In genomic region chr6:33571637-33572316, GRCh38 we compare ENCODE assay signal across 8 cellular contexts. TPM values are rescaled to one million over a fixed set of nuclear protein-coding genes. Genes with fewer than 3 reads are reported as not detected.
A peak's percentile ranks its signal among the peaks of the same experiment; 100 is the strongest.
DNase-seq lines count a peak whose midpoint lies in the region; ATAC-seq lines count a peak whose summit lies in the region.

No MANE protein-coding gene starts in this region.

- peaks cover 2% of the 10 kb centered on the region for H3K9me3 Mint-ChIP-seq in activated naive CD8-positive, alpha-beta T cell treated with anti-CD3 and anti-CD28 coated beads, Interleukin-2, amount 10 ng/mL, durations not matched to agents 7 days and 5 days
- H3K9me3 Mint-ChIP-seq in immature natural killer cell = no peaks in the 10 kb centered on the region

- peaks cover 3 to 32% (median 24%) of the 10 kb centered on the region in 5 donors for H3K36me3 ChIP-seq in subcutaneous abdominal adipose tissue (ENCODE audit: control insufficient read depth in 5 of 5, insufficient read depth in 5 of 5, low read length in 5 of 5)

- peak overlapping the region; percentile 72 for H3K27ac ChIP-seq in subcutaneous abdominal adipose tissue (ENCODE audit: low read depth, low read length)

- H3K36me3 Mint-ChIP-seq in activated naive CD8-positive, alpha-beta T cell treated with anti-CD3 and anti-CD28 coated beads, Interleukin-2, amount 10 ng/mL, durations not matched to agents 7 days and 5 days = peaks cover 32% of the 10 kb centered on the region
- H3K36me3 Mint-ChIP-seq in immature natural killer cell = peaks cover 4 to 25% (median 8%) of the 10 kb centered on the region in 3 donors

- DNase-seq in NCI-H146 (lab: John Stamatoyannopoulos, UW) (peak; percentile 58), NCI-H146 treated with DMSO at 0.1 percent for 48 hours (lab: John Stamatoyannopoulos, UW; ENCODE audit: unreplicated experiment) (no peak), immature natural killer cell (no peak), OCI-M2 (lab: John Stamatoyannopoulos, UW; ENCODE audit: unreplicated experiment) (no peak), NOMO-1 treated with DMSO at 0.1 percent for 48 hours (lab: John Stamatoyannopoulos, UW; ENCODE audit: unreplicated experiment) (no peak), NCI-H2171 treated with DMSO at 0.1 percent for 48 hours (lab: John Stamatoyannopoulos, UW) (no peak)
- no peak for DNase-seq in activated naive CD8-positive, alpha-beta T cell treated with anti-CD3 and anti-CD28 coated beads, Interleukin-2, amount 10 ng/mL, durations not matched to agents 7 days and 5 days

- peak overlapping the region; percentile 90 for H3K4me3 Mint-ChIP-seq in activated naive CD8-positive, alpha-beta T cell treated with anti-CD3 and anti-CD28 coated beads, Interleukin-2, amount 10 ng/mL, durations not matched to agents 7 days and 5 days
- peak overlapping the region; percentile 89 to 98 (median 92) for H3K4me3 Mint-ChIP-seq in immature natural killer cell

- H3K9me3 ChIP-seq in subcutaneous abdominal adipose tissue (ENCODE audit: control insufficient read depth in 5 of 5, low read length in 5 of 5) = no peaks in the 10 kb centered on the region

- H3K4me1 ChIP-seq in subcutaneous abdominal adipose tissue (ENCODE audit: control insufficient read depth in 5 of 5, insufficient read depth in 5 of 5, low read length in 5 of 5) = peaks cover 0 to 20% (median 13%) of the 10 kb centered on the region in 5 donors

- POLR2A ChIA-PET in activated naive CD8-positive, alpha-beta T cell treated with anti-CD3 and anti-CD28 coated beads, Interleukin-2, amount 10 ng/mL, durations not matched to agents 7 days and 5 days (lab: Charles Lee) = interaction anchor here (1.3 to 3.7 kb wide), 11 partner anchors 8 to 300 kb away, joined by 3 to 49 read pairs (median 8); partner anchors contain the start of genes BAK1, ITPR3, RPS18 and VPS52

- peaks cover 28% of the 10 kb centered on the region for H3K4me1 Mint-ChIP-seq in activated naive CD8-positive, alpha-beta T cell treated with anti-CD3 and anti-CD28 coated beads, Interleukin-2, amount 10 ng/mL, durations not matched to agents 7 days and 5 days
- H3K4me1 Mint-ChIP-seq in immature natural killer cell = peaks cover 20 to 27% of the 10 kb centered on the region in 2 donors

- H3K4me3 ChIP-seq in subcutaneous abdominal adipose tissue (ENCODE audit: low read depth in 1 of 5, low read length in 5 of 5) = peak overlapping the region; percentile 86 to 98 (median 88)

- ATAC-seq in activated naive CD8-positive, alpha-beta T cell treated with anti-CD3 and anti-CD28 coated beads, Interleukin-2, amount 10 ng/mL, durations not matched to agents 7 days and 5 days (ENCODE audit: low read depth) = no peak

- peak overlapping the region; percentile 99 for H3K27ac Mint-ChIP-seq in activated naive CD8-positive, alpha-beta T cell treated with anti-CD3 and anti-CD28 coated beads, Interleukin-2, amount 10 ng/mL, durations not matched to agents 7 days and 5 days
- H3K27ac Mint-ChIP-seq in immature natural killer cell = peak overlapping the region; percentile 98 to 100 (median 99)

- no peaks in the 10 kb centered on the region for H3K27me3 ChIP-seq in subcutaneous abdominal adipose tissue (ENCODE audit: control insufficient read depth in 5 of 5, insufficient read depth in 4 of 5, low read length in 5 of 5)

- peak overlapping the region in 4 of 5 donors; percentile 75 to 89 (median 80) for H3K9ac ChIP-seq in subcutaneous abdominal adipose tissue (ENCODE audit: low read length in 5 of 5)

- H3K27me3 Mint-ChIP-seq in activated naive CD8-positive, alpha-beta T cell treated with anti-CD3 and anti-CD28 coated beads, Interleukin-2, amount 10 ng/mL, durations not matched to agents 7 days and 5 days = no peaks in the 10 kb centered on the region
- H3K27me3 Mint-ChIP-seq in immature natural killer cell (ENCODE audit: low read depth in 3 of 3) = peaks cover 11 to 14% (median 12%) of the 10 kb centered on the region in 3 donors

RNA-seq across cellular contexts. Expression of gene BAK1, which starts 8.3 kb away (rescaled TPM):
- 10 to 100 TPM; 48.0 to 48.1 TPM for total RNA-seq in activated naive CD8-positive, alpha-beta T cell treated with anti-CD3 and anti-CD28 coated beads, Interleukin-2, amount 10 ng/mL, durations not matched to agents 7 days and 5 days
- polyA plus RNA-seq in immature natural killer cell = 10 to 100 TPM; 26.6 to 46.6 (median 32.4) TPM

RNA-seq across cellular contexts. Expression of gene ITPR3, which starts 49.3 kb away (rescaled TPM):
- total RNA-seq in activated naive CD8-positive, alpha-beta T cell treated with anti-CD3 and anti-CD28 coated beads, Interleukin-2, amount 10 ng/mL, durations not matched to agents 7 days and 5 days = 10 to 100 TPM; 61.4 to 61.8 TPM
- polyA plus RNA-seq in immature natural killer cell = 1 to 10 TPM in 2 of 3 donors, under 1 TPM in 1; 0.02 to 7.2 (median 1.1) TPM
